11 cellular contexts compared by ENCODE assay signal in genomic region chr11:62125881-62126280, GRCh38. TPM values are rescaled to one million over a fixed set of nuclear protein-coding genes. Genes with fewer than 3 reads are reported as not detected.
DNase-seq lines count a peak whose midpoint lies in the region; TF ChIP-seq lines count a peak whose summit lies in the region.
"Had no signal": no experiment of that assay in that cellular context is flagged by ENCODE, and none has a peak within 500 bp of the region (broad histone marks: within the 10 kb centered on the region; RNA-seq: fewer than 3 reads in every experiment).

No MANE protein-coding gene starts in this region.

- H3K36me3 ChIP-seq in BLaER1 (peaks cover 41% of the 10 kb centered on the region), H7 (replicated peaks; ENCODE audit: control insufficient read depth, insufficient read depth, low read length) (peaks cover 22% of the 10 kb centered on the region), iPS-20b (ENCODE audit: insufficient read depth, low read depth, low read length) (peaks cover 31% of the 10 kb centered on the region)

- H4K20me1 ChIP-seq in BLaER1 = peaks cover 64% of the 10 kb centered on the region

- peaks cover 3% of the 10 kb centered on the region for H3K36me3 Mint-ChIP-seq in chondrocyte (ENCODE audit: low read depth)

- no peaks in the 10 kb centered on the region for H3K9me3 ChIP-seq in BLaER1
- H3K9me3 ChIP-seq in iPS-20b (ENCODE audit: insufficient read depth, low read depth, low read length) = no peaks in the 10 kb centered on the region

- peak; percentile 9 for DNase-seq in H7
- peak; percentile 29 for DNase-seq in SK-N-DZ (ENCODE audit: low spot score)
- DNase-seq in LoVo (ENCODE audit: low spot score) = no peak
- no peak for DNase-seq in chondrocyte (ENCODE audit: low spot score)
- no peak for DNase-seq in SHP77 (lab: John Stamatoyannopoulos, UW)
- DNase-seq in DMS 273 treated with DMSO at 0.1 percent for 48 hours (lab: John Stamatoyannopoulos, UW) = no peak
- DNase-seq: EL, NCI-H1930 had no signal

- H3K4me1 ChIP-seq in BLaER1 (peaks cover 22% of the 10 kb centered on the region), iPS-20b (ENCODE audit: insufficient read depth, low read length) (peaks cover 6% of the 10 kb centered on the region)

- H3K4me1 Mint-ChIP-seq in chondrocyte (ENCODE audit: low read depth) = peaks cover 25% of the 10 kb centered on the region

- no peaks in the 10 kb centered on the region for H3K27me3 Mint-ChIP-seq in chondrocyte (ENCODE audit: low read depth)

- no peaks in the 10 kb centered on the region for H3K9me3 Mint-ChIP-seq in chondrocyte (ENCODE audit: low read depth)

- 0 out of 2 replicates have a peak overlapping the region, but pooled peaks have one; percentile 92 for H3K27ac ChIP-seq in BLaER1
- no peak overlapping the region for H3K27ac ChIP-seq in iPS-20b (ENCODE audit: low read length)
- H3K27ac ChIP-seq: parathyroid adenoma had no signal

- H3K27ac Mint-ChIP-seq in chondrocyte (ENCODE audit: unreplicated experiment) = no peak overlapping the region

- no peak overlapping the region for H3K4me3 Mint-ChIP-seq in chondrocyte (ENCODE audit: unreplicated experiment)

- H3K27me3 ChIP-seq in BLaER1 = no peaks in the 10 kb centered on the region
- no peaks in the 10 kb centered on the region for H3K27me3 ChIP-seq in H7 (ENCODE audit: control insufficient read depth, insufficient read depth, low read length)
- no peaks in the 10 kb centered on the region for H3K27me3 ChIP-seq in iPS-20b (ENCODE audit: insufficient read depth, low read length)

- peak overlapping the region; percentile 96 for H3K9ac ChIP-seq in BLaER1
- no peak overlapping the region for H3K9ac ChIP-seq in iPS-20b (ENCODE audit: low read depth, low read length)
- H3K9ac ChIP-seq: parathyroid adenoma had no signal

- peak overlapping the region; percentile 96 for H3K4me2 ChIP-seq in BLaER1

- TF ChIP-seq CTCF in chondrocyte (IDR thresholded peaks at IDR 0.05) = no peak

- peak overlapping the region; percentile 83 for H3K4me3 ChIP-seq in BLaER1
- no peak overlapping the region for H3K4me3 ChIP-seq in H7 (ENCODE audit: insufficient read depth, low read depth, low read length)
- peak overlapping the region; percentile 89 for H3K4me3 ChIP-seq in iPS-20b (ENCODE audit: low read length)

RNA-seq across cellular contexts. Expression of gene INCENP, which starts 2.1 kb away (rescaled TPM):
- total RNA-seq in H7 (2014; rRNA removed; shearing (Covaris generic)) = 96.8 and 107 TPM in 2 replicates
- polyA plus RNA-seq in SK-N-DZ (2014; cell fraction: cytosol; rRNA removed) = 69.9 and 74.7 TPM in 2 replicates
- polyA plus RNA-seq in SK-N-DZ (2014; cell fraction: nucleus; rRNA removed) = 102 TPM in 2 replicates
- 21.6 to 24.6 TPM (median 22.4 TPM) in 3 replicates for total RNA-seq in chondrocyte

Comparison
In these comparisons a context has a peak if more than half of its experiments do, and no peak if none do; other contexts are left out.
1. DNase-seq: peak in H7 (single experiment) and SK-N-DZ (single experiment); none in LoVo (single experiment), chondrocyte (single experiment), SHP77 (0 of 2) and DMS 273 treated with DMSO at 0.1 percent for 48 hours (single experiment).